Comparison of ENCODE assay signal across 31 cellular contexts in genomic region chr5:69000216-69000615, GRCh38.
"Had no signal": no experiment of that assay in that cellular context is flagged by ENCODE, and none has a peak within 500 bp of the region (broad histone marks: within the 10 kb centered on the region; RNA-seq: fewer than 3 reads in every experiment).

No MANE protein-coding gene starts in this region.

- H3K9me3 ChIP-seq: MG63 had no signal

- DNase-seq: Karpas-422, Kasumi-1, KG1, MG63, MM.1S, MV-4-11, NCI-H1048, NCI-H1092, NCI-H1092 treated with DMSO at 0.1 percent for 48 hours, NCI-H1105, NCI-H1105 treated with DMSO at 0.1 percent for 48 hours, NCI-H1417 treated with DMSO at 0.1 percent for 48 hours, NCI-H1436, NCI-H1436 treated with DMSO at 0.1 percent for 48 hours, NCI-H146, NCI-H1694, NCI-H1694 treated with DMSO at 0.1 percent for 48 hours, NCI-H1930, NCI-H2029, NCI-H2029 treated with DMSO at 0.1 percent for 48 hours, NCI-H2081, NCI-H2081 treated with DMSO at 0.1 percent for 48 hours, NCI-H2107, NCI-H2171, NCI-H2171 treated with DMSO at 0.1 percent for 48 hours, NCI-H2227 treated with DMSO at 0.1 percent for 48 hours, NCI-H226, NCI-H345, NCI-H446, NCI-H446 treated with DMSO at 0.1 percent for 48 hours had no signal

- H3K27me3 ChIP-seq: MG63 had no signal

- H3K27ac ChIP-seq: KMS-11 had no signal

- H3K9ac ChIP-seq: KMS-11 had no signal

- H3K36me3 ChIP-seq: MG63 had no signal

- H3K4me3 ChIP-seq: MG63 had no signal

- H3K4me2 ChIP-seq: KMS-11 had no signal
